Comparison of ENCODE assay signal across 14 cellular contexts in genomic region chr3:49406571-49407565, GRCh38. TPM values are rescaled to one million over a fixed set of nuclear protein-coding genes. Genes with fewer than 3 reads are reported as not detected.
DNase-seq lines count a peak whose midpoint lies in the region; ATAC-seq, FAIRE-seq and TF ChIP-seq lines count a peak whose summit lies in the region.
"Had no signal": no experiment of that assay in that cellular context is flagged by ENCODE, and none has a peak within 500 bp of the region (broad histone marks: within the 10 kb centered on the region; RNA-seq: fewer than 3 reads in every experiment).

No MANE protein-coding gene starts in this region.

- no peak overlapping the region for H3K9ac ChIP-seq in H1 (replicated peaks in 1 of 4; ENCODE audit: extremely low read depth in 1 of 4, low read depth in 3 of 4, low read length in 3 of 4)

- H3K27me3 ChIP-seq in PC-9 (ENCODE audit: insufficient read depth, low read depth): no peaks in the 10 kb centered on the region
- no peaks in the 10 kb centered on the region for H3K27me3 ChIP-seq in H1 (replicated peaks in 1 of 4; ENCODE audit: control insufficient read depth in 3 of 4, extremely low read depth in 1 of 4, insufficient read depth in 3 of 4, low read length in 3 of 4)
- H3K27me3 ChIP-seq in osteoblast (ENCODE audit: insufficient read depth, low read length): no peaks in the 10 kb centered on the region
- H3K27me3 ChIP-seq: body of pancreas had no signal

- no peak for TF ChIP-seq EP300 in H1 (IDR thresholded peaks at IDR 0.05; ENCODE audit: borderline replicate concordance in 1 of 2, low read depth in 2 of 2, low read length in 2 of 2)

- H4K20me1 ChIP-seq in PC-9 (ENCODE audit: insufficient read depth) (peaks cover 72% of the 10 kb centered on the region), H1 (replicated peaks in 1 of 2; ENCODE audit: control insufficient read depth in 1 of 2, insufficient read depth in 2 of 2, low read length in 2 of 2) (peaks cover 21 to 24% of the 10 kb centered on the region in 2 experiments), osteoblast (ENCODE audit: insufficient read depth, low read length) (peaks cover 76% of the 10 kb centered on the region)

- H3K14ac ChIP-seq in H1 (ENCODE audit: insufficient read length): no peak overlapping the region

- no peaks in the 10 kb centered on the region for H3K36me3 ChIP-seq in PC-9 (ENCODE audit: low read depth)
- H3K36me3 ChIP-seq in H1 (ENCODE audit: control insufficient read depth in 2 of 4, insufficient read depth in 4 of 4, low read length in 3 of 4): no peaks in the 10 kb centered on the region; a peak in 1 of 8 replicates
- H3K36me3 ChIP-seq in osteoblast (ENCODE audit: insufficient read depth, low read length): peaks cover 16% of the 10 kb centered on the region
- H3K36me3 ChIP-seq in mucosa of descending colon (ENCODE audit: low read depth): peaks cover under 1% of the 10 kb centered on the region

- TF ChIP-seq POLR2A in H1 (IDR thresholded peaks at IDR 0.05; ENCODE audit: control extremely low read depth in 1 of 2, low read depth in 2 of 2, low read length in 2 of 2): no peak

- H3K18ac ChIP-seq in H1 (ENCODE audit: extremely low read depth, low read length): no peak overlapping the region

- H4K5ac ChIP-seq in H1 (ENCODE audit: insufficient read length, low read depth, low read length): no peak overlapping the region

- H2AFZ ChIP-seq in PC-9 (no peak overlapping the region), H1 (ENCODE audit: low read length) (no peak overlapping the region), osteoblast (ENCODE audit: low read length) (no peak overlapping the region)

- no peak for TF ChIP-seq RAD21 in H1 (IDR thresholded peaks at IDR 0.05 in 1 of 2, conservative IDR thresholded peaks at IDR 0.05 in 1 of 2; ENCODE audit: low read depth in 2 of 2, low read length in 2 of 2)

- H4K8ac ChIP-seq in H1 (ENCODE audit: extremely low read depth, insufficient read depth, low read length): no peak overlapping the region

- no peak overlapping the region for H3K56ac ChIP-seq in H1 (replicated peaks; ENCODE audit: insufficient read length, low read depth, low read length)

- H3K4me2 ChIP-seq in PC-9: peak overlapping the region; percentile 19; the same call in 1 of the 2 replicates
- no peak overlapping the region for H3K4me2 ChIP-seq in H1 (ENCODE audit: insufficient read depth in 1 of 2, low read depth in 2 of 2, low read length in 2 of 2)
- peak overlapping the region; percentile 50 for H3K4me2 ChIP-seq in osteoblast (ENCODE audit: insufficient read depth, low read length)

- FAIRE-seq in H1 (lab: Jason Lieb, UNC): no peak

- H3K23ac ChIP-seq in H1 (ENCODE audit: insufficient read length): no peak overlapping the region

- peaks cover 11% of the 10 kb centered on the region for H3K79me1 ChIP-seq in H1 (ENCODE audit: low read depth, low read length)

- no TSS peak for BruUV-seq in PC-9 (replicated peaks; lab: Mats Ljungman, UMichigan)

- no peaks in the 10 kb centered on the region for H3K9me2 ChIP-seq in PC-9 (ENCODE audit: insufficient read depth)

- peaks cover 98% of the 10 kb centered on the region for H3K79me2 ChIP-seq in PC-9 (ENCODE audit: low read depth)
- peaks cover 47 to 94% of the 10 kb centered on the region in 2 experiments for H3K79me2 ChIP-seq in H1 (ENCODE audit: control insufficient read depth in 1 of 2, insufficient read depth in 2 of 2, low read length in 2 of 2)
- H3K79me2 ChIP-seq in osteoblast (ENCODE audit: insufficient read depth, low read length): peaks cover 99% of the 10 kb centered on the region

- H3K4me3 ChIP-seq in PC-9 (no peak overlapping the region), H1 (ENCODE audit: extremely low read depth in 1 of 4, insufficient read depth in 2 of 4, low read depth in 3 of 4, low read length in 4 of 4) (no peak overlapping the region), osteoblast (ENCODE audit: insufficient read depth, low read length) (no peak overlapping the region), mucosa of descending colon (no peak overlapping the region)
- H3K4me3 ChIP-seq: body of pancreas had no signal

- H3K27ac ChIP-seq in PC-9 (peak overlapping the region; percentile 23; the same call in 1 of the 2 replicates), H1 (ENCODE audit: low read depth, low read length) (no peak overlapping the region), osteoblast (ENCODE audit: low read depth, low read length) (peak overlapping the region; percentile 32)

- H2BK20ac ChIP-seq in H1 (ENCODE audit: low read length): no peak overlapping the region

- 93% methylated on average over 16 of the region's 17 CpGs; no CpG with 5 or more reads in 1 of the 2 experiments for WGBS in H1 (ENCODE audit: extremely low coverage in 1 of 2, insufficient coverage in 1 of 2, insufficient read length in 1 of 2, insufficient replicate concordance in 2 of 2, low coverage in 1 of 2, low lambda C conversion rate in 2 of 2, missing lambda C conversion rate in 1 of 2), 2 experiments

- peaks cover 24% of the 10 kb centered on the region for H3K4me1 ChIP-seq in PC-9 (replicated peaks; ENCODE audit: insufficient read depth)
- peaks cover 0 to 7% (median 4%) of the 10 kb centered on the region in 4 experiments; a peak in 3 of 7 replicates for H3K4me1 ChIP-seq in H1 (replicated peaks in 1 of 4; ENCODE audit: control insufficient read depth in 3 of 4, insufficient read depth in 4 of 4, low read length in 3 of 4)
- peaks cover 23% of the 10 kb centered on the region for H3K4me1 ChIP-seq in osteoblast (ENCODE audit: insufficient read depth, low read length)
- H3K4me1 ChIP-seq in mucosa of descending colon (ENCODE audit: low read depth): peaks cover 41% of the 10 kb centered on the region

- H2AK5ac ChIP-seq in H1 (ENCODE audit: low read depth, low read length): no peak overlapping the region

- CTCF ChIA-PET in PC-9 (lab: Charles Lee) (interaction anchor here (0.6 to 1.6 kb wide), 2 partner anchors 8 to 33 kb away, joined by 4 to 6 read pairs; no protein-coding TSS in a partner anchor), H1 (lab: Charles Lee; ENCODE audit: partially characterized antibody) (interaction anchor here (1.6 kb wide), 1 partner anchor 16 kb away, joined by 4 read pairs; the partner anchor contains the start of gene AMT)

- H2BK12ac ChIP-seq in H1 (ENCODE audit: low read depth, low read length): no peak overlapping the region

- H3K9me3 ChIP-seq in PC-9 (ENCODE audit: insufficient read depth, low read depth) (no peaks in the 10 kb centered on the region), H1 (ENCODE audit: insufficient read depth in 2 of 2, low read depth in 1 of 2, low read length in 1 of 2) (no peaks in the 10 kb centered on the region), osteoblast (ENCODE audit: low read depth, low read length) (no peaks in the 10 kb centered on the region), mucosa of descending colon (no peaks in the 10 kb centered on the region)
- H3K9me3 ChIP-seq: body of pancreas had no signal

- ATAC-seq in mucosa of descending colon: no peak
- no peak for ATAC-seq in HG03565 (IDR thresholded peaks at IDR 0.05; ENCODE audit: unreplicated experiment)
- ATAC-seq: body of pancreas, Panc1 had no signal

- DNase-seq in CD1c-positive myeloid dendritic cell (ENCODE audit: extremely low spot score) (peak; percentile 29), PC-9 (no peak), H1 (ENCODE audit: low read depth in 1 of 2, low spot score in 2 of 2) (no peak), osteoblast (ENCODE audit: insufficient read length, low spot score, missing footprints) (no peak), mucosa of descending colon (no peak), NCI-H524 treated with DMSO at 0.1 percent for 48 hours (lab: John Stamatoyannopoulos, UW) (no peak), HPDE6-E6E7 (ENCODE audit: extremely low spot score) (no peak)
- DNase-seq: body of pancreas; DMS153; GOT3; NCI-H1694 treated with DMSO at 0.1 percent for 48 hours; stimulated activated CD4-positive, alpha-beta T cell treated with anti-CD3 and anti-CD28 coated beads, Interleukin-1b, Interleukin-23, amount 100 ng/mL, for 48 hours had no signal

- no peak overlapping the region for H2BK120ac ChIP-seq in H1 (replicated peaks; ENCODE audit: low read depth, low read length)

- no peak overlapping the region for H2BK5ac ChIP-seq in H1 (ENCODE audit: low read depth, low read length)

- intact Hi-C loops in PC-9 (cut with micrococcal nuclease; ENCODE audit: unreplicated experiment) (no loop called here), mucosa of descending colon (cut with DNase I, micrococcal nuclease) (no loop called here)

- peaks cover 24% of the 10 kb centered on the region for H3F3A ChIP-seq in PC-9 (ENCODE audit: insufficient read depth, low read depth)

- no peak overlapping the region for H3K4ac ChIP-seq in H1 (replicated peaks; ENCODE audit: insufficient read length, low read depth, low read length)

- no peak overlapping the region for H2BK15ac ChIP-seq in H1 (ENCODE audit: low read length)

- POLR2A ChIA-PET in PC-9 (lab: Charles Lee; ENCODE audit: unreplicated experiment): no interaction called here
- POLR2A ChIA-PET in H1 (lab: Charles Lee; ENCODE audit: partially characterized antibody): no interaction called here

- TF ChIP-seq CTCF in PC-9 (conservative IDR thresholded peaks at IDR 0.05) (no peak), H1 (IDR thresholded peaks at IDR 0.05; ENCODE audit: control extremely low read depth in 1 of 3, insufficient read depth in 1 of 3, low read depth in 1 of 3, low read length in 3 of 3) (no peak), osteoblast (IDR thresholded peaks at IDR 0.05; ENCODE audit: extremely low read depth, low read depth, low read length) (no peak), mucosa of descending colon (IDR thresholded peaks at IDR 0.05) (no peak)

- no peak overlapping the region for H4K91ac ChIP-seq in H1 (replicated peaks; ENCODE audit: insufficient read length, low read length)

- H3K23me2 ChIP-seq in H1 (ENCODE audit: low read depth, low read length): peaks cover 5% of the 10 kb centered on the region; the same call in 1 of the 2 replicates

RNA-seq across cellular contexts. Expression of gene RHOA, which starts 4.9 kb away (rescaled TPM):
- total RNA-seq in PC-9 (2021) (413 and 416 TPM in 2 replicates), osteoblast (860 and 899 TPM in 2 replicates), mucosa of descending colon (100 to 1,000 TPM; 358 to 430 (median 419) TPM)
- 386 and 397 TPM in 2 replicates for total RNA-seq in H1 (2021; fragmentation: NEBNext Ultra II Directional; extraction: Animal tissue kit (Norgen Biotek cat#: 25700))
- polyA plus RNA-seq in H1 (2011; rRNA removed): 176 and 225 TPM in 2 replicates
- 237 TPM for polyA plus RNA-seq in H1 (2011; cell fraction: cytosol; rRNA removed)
- polyA plus RNA-seq in H1 (2011; cell fraction: nucleus; rRNA removed): 230 TPM
- polyA plus RNA-seq in H1 (2012, experiment 1 of 2): 329 to 425 TPM (median 343 TPM) in 4 replicates
- 382 TPM for polyA plus RNA-seq in H1 (2012, experiment 2 of 2)
- 313 TPM for polyA plus RNA-seq in H1 (2013, experiment 1 of 2)
- 317 TPM for polyA plus RNA-seq in H1 (2013, experiment 2 of 2)
- 293 and 303 TPM in 2 replicates for polyA minus RNA-seq in H1 (2011; rRNA and poly(A)+ RNA removed)
- 236 TPM for polyA minus RNA-seq in H1 (2011; cell fraction: cytosol; rRNA and poly(A)+ RNA removed)
- 122 TPM for polyA minus RNA-seq in H1 (2011; cell fraction: nucleus; rRNA and poly(A)+ RNA removed)

RNA-seq across cellular contexts. Expression of gene TCTA, which starts 5.4 kb away (rescaled TPM):
- total RNA-seq in PC-9 (2021) (17.0 and 17.2 TPM in 2 replicates), osteoblast (35.8 and 37.4 TPM in 2 replicates), mucosa of descending colon (10 to 100 TPM; 31.6 to 44.4 (median 43.5) TPM)
- total RNA-seq in H1 (2021; fragmentation: NEBNext Ultra II Directional; extraction: Animal tissue kit (Norgen Biotek cat#: 25700)): 6.2 and 7.4 TPM in 2 replicates
- 11.0 and 13.2 TPM in 2 replicates for polyA plus RNA-seq in H1 (2011; rRNA removed)
- 14.1 TPM for polyA plus RNA-seq in H1 (2011; cell fraction: cytosol; rRNA removed)
- polyA plus RNA-seq in H1 (2011; cell fraction: nucleus; rRNA removed): 7.9 TPM
- 8.6 to 10.2 TPM (median 9.5 TPM) in 4 replicates for polyA plus RNA-seq in H1 (2012, experiment 1 of 2)
- polyA plus RNA-seq in H1 (2012, experiment 2 of 2): 9.0 TPM
- 3.9 TPM for polyA plus RNA-seq in H1 (2013, experiment 1 of 2)
- polyA plus RNA-seq in H1 (2013, experiment 2 of 2): 4.5 TPM
- polyA minus RNA-seq in H1 (2011; rRNA and poly(A)+ RNA removed): 11.6 and 12.0 TPM in 2 replicates
- 5.1 TPM for polyA minus RNA-seq in H1 (2011; cell fraction: cytosol; rRNA and poly(A)+ RNA removed)
- 17.3 TPM for polyA minus RNA-seq in H1 (2011; cell fraction: nucleus; rRNA and poly(A)+ RNA removed)

RNA-seq across cellular contexts. Expression of gene AMT, which starts 15.4 kb away (rescaled TPM):
- 12.9 and 17.6 TPM in 2 replicates for total RNA-seq in PC-9 (2021)
- 44.3 and 46.5 TPM in 2 replicates for total RNA-seq in H1 (2021; fragmentation: NEBNext Ultra II Directional; extraction: Animal tissue kit (Norgen Biotek cat#: 25700))
- 90.1 and 92.4 TPM in 2 replicates for polyA plus RNA-seq in H1 (2011; rRNA removed)
- polyA plus RNA-seq in H1 (2011; cell fraction: cytosol; rRNA removed): 97.0 TPM
- 227 TPM for polyA plus RNA-seq in H1 (2011; cell fraction: nucleus; rRNA removed)
- polyA plus RNA-seq in H1 (2012, experiment 1 of 2): 56.6 to 72.5 TPM (median 63.8 TPM) in 4 replicates
- 42.5 TPM for polyA plus RNA-seq in H1 (2012, experiment 2 of 2)
- polyA plus RNA-seq in H1 (2013, experiment 1 of 2): 35.4 TPM
- polyA plus RNA-seq in H1 (2013, experiment 2 of 2): 32.2 TPM
- 93.0 and 99.7 TPM in 2 replicates for polyA minus RNA-seq in H1 (2011; rRNA and poly(A)+ RNA removed)
- polyA minus RNA-seq in H1 (2011; cell fraction: cytosol; rRNA and poly(A)+ RNA removed): 21.9 TPM
- 33.6 TPM for polyA minus RNA-seq in H1 (2011; cell fraction: nucleus; rRNA and poly(A)+ RNA removed)
- total RNA-seq in osteoblast: 1.1 and 1.2 TPM in 2 replicates
- total RNA-seq in mucosa of descending colon: 10 to 100 TPM; 15.8 to 36.3 (median 22.9) TPM

RNA-seq across cellular contexts. Expression of gene NICN1, which starts 22.3 kb away (rescaled TPM):
- total RNA-seq in PC-9 (2021) (14.6 and 23.7 TPM in 2 replicates), osteoblast (3.8 and 4.7 TPM in 2 replicates), mucosa of descending colon (10 to 100 TPM in 2 of 3 donors, 1 to 10 TPM in 1; 8.8 to 19.4 (median 17.7) TPM)
- total RNA-seq in H1 (2021; fragmentation: NEBNext Ultra II Directional; extraction: Animal tissue kit (Norgen Biotek cat#: 25700)): 8.2 and 9.0 TPM in 2 replicates
- 15.3 and 20.9 TPM in 2 replicates for polyA plus RNA-seq in H1 (2011; rRNA removed)
- 15.3 TPM for polyA plus RNA-seq in H1 (2011; cell fraction: cytosol; rRNA removed)
- 70.7 TPM for polyA plus RNA-seq in H1 (2011; cell fraction: nucleus; rRNA removed)
- polyA plus RNA-seq in H1 (2012, experiment 1 of 2): 11.5 to 14.2 TPM (median 14.0 TPM) in 4 replicates
- 12.2 TPM for polyA plus RNA-seq in H1 (2012, experiment 2 of 2)
- polyA plus RNA-seq in H1 (2013, experiment 1 of 2): 5.9 TPM
- polyA plus RNA-seq in H1 (2013, experiment 2 of 2): 6.4 TPM
- 21.2 and 25.6 TPM in 2 replicates for polyA minus RNA-seq in H1 (2011; rRNA and poly(A)+ RNA removed)
- polyA minus RNA-seq in H1 (2011; cell fraction: cytosol; rRNA and poly(A)+ RNA removed): 6.3 TPM
- polyA minus RNA-seq in H1 (2011; cell fraction: nucleus; rRNA and poly(A)+ RNA removed): 4.9 TPM

RNA-seq across cellular contexts. Expression of gene GPX1, which starts 48.7 kb away (rescaled TPM):
- total RNA-seq in PC-9 (2021) (386 and 394 TPM in 2 replicates), osteoblast (174 and 183 TPM in 2 replicates), mucosa of descending colon (100 to 1,000 TPM; 122 to 148 (median 144) TPM)
- total RNA-seq in H1 (2021; fragmentation: NEBNext Ultra II Directional; extraction: Animal tissue kit (Norgen Biotek cat#: 25700)): 250 and 252 TPM in 2 replicates
- 757 and 854 TPM in 2 replicates for polyA plus RNA-seq in H1 (2011; rRNA removed)
- polyA plus RNA-seq in H1 (2011; cell fraction: cytosol; rRNA removed): 454 TPM
- 458 TPM for polyA plus RNA-seq in H1 (2011; cell fraction: nucleus; rRNA removed)
- polyA plus RNA-seq in H1 (2012, experiment 1 of 2): 212 to 300 TPM (median 285 TPM) in 4 replicates
- polyA plus RNA-seq in H1 (2012, experiment 2 of 2): 471 TPM
- 203 TPM for polyA plus RNA-seq in H1 (2013, experiment 1 of 2)
- 201 TPM for polyA plus RNA-seq in H1 (2013, experiment 2 of 2)
- 61.1 and 103 TPM in 2 replicates for polyA minus RNA-seq in H1 (2011; rRNA and poly(A)+ RNA removed)
- polyA minus RNA-seq in H1 (2011; cell fraction: cytosol; rRNA and poly(A)+ RNA removed): 138 TPM
- 96.8 TPM for polyA minus RNA-seq in H1 (2011; cell fraction: nucleus; rRNA and poly(A)+ RNA removed)

Comparison
In these comparisons a context has a peak if more than half of its experiments do, and no peak if none do; other contexts are left out.
1. H3K4me2 ChIP-seq: peak in PC-9 (single experiment) and osteoblast (single experiment); none in H1 (0 of 2).